ENCODE assay signal across 13 cellular contexts in genomic region chr13:110339975-110340550, GRCh38. TPM values are rescaled to one million over a fixed set of nuclear protein-coding genes. Genes with fewer than 3 reads are reported as not detected.
DNase-seq lines count a peak whose midpoint lies in the region; ATAC-seq and TF ChIP-seq lines count a peak whose summit lies in the region.
"Had no signal": no experiment of that assay in that cellular context is flagged by ENCODE, and none has a peak within 500 bp of the region (broad histone marks: within the 10 kb centered on the region; RNA-seq: fewer than 3 reads in every experiment).

No MANE protein-coding gene starts in this region.

- peaks cover 0 to 38% (median 2%) of the 10 kb centered on the region in 4 donors for H3K4me1 ChIP-seq in Peyer's patch
- H3K4me1 ChIP-seq in fibroblast of lung (ENCODE audit: control insufficient read depth, extremely low read depth, insufficient read depth, low read length), result peaks cover 41% of the 10 kb centered on the region
- H3K4me1 ChIP-seq in trophoblast cell (ENCODE audit: control insufficient read depth in 1 of 2, insufficient read depth in 2 of 2, low read length in 2 of 2), result peaks cover 35 to 45% of the 10 kb centered on the region in 2 experiments
- peaks cover 8% of the 10 kb centered on the region for H3K4me1 ChIP-seq in mesendoderm (ENCODE audit: control insufficient read depth, low read depth, low read length)
- H3K4me1 ChIP-seq: HAP-1 had no signal

- H2BK5ac ChIP-seq in trophoblast cell (ENCODE audit: low read depth, low read length, poor library complexity), result peak overlapping the region; percentile 15
- no peak overlapping the region for H2BK5ac ChIP-seq in mesendoderm (ENCODE audit: low read length)

- H3K4ac ChIP-seq in trophoblast cell (ENCODE audit: low read depth, low read length) (peak overlapping the region; percentile 44), mesendoderm (ENCODE audit: low read depth, low read length) (no peak overlapping the region)

- WGBS in trophoblast cell (ENCODE audit: extremely low coverage, insufficient coverage, insufficient read length), result no CpG with 5 or more reads among the region's 9 CpGs
- no CpG with 5 or more reads among the region's 9 CpGs for WGBS in mesendoderm (ENCODE audit: extremely low coverage, insufficient coverage, low lambda C conversion rate)

- H3K56ac ChIP-seq in mesendoderm (ENCODE audit: low read length), result no peak overlapping the region

- peak overlapping the region; percentile 65 for H3K9ac ChIP-seq in fibroblast of lung (ENCODE audit: insufficient read depth, low read length)
- H3K9ac ChIP-seq in trophoblast cell (ENCODE audit: low read length), result no peak overlapping the region
- H3K9ac ChIP-seq in mesendoderm (ENCODE audit: low read length), result no peak overlapping the region

- peak overlapping the region; percentile 32 for H3K14ac ChIP-seq in trophoblast cell (ENCODE audit: low read length)

- H3K79me1 ChIP-seq in trophoblast cell (ENCODE audit: low read length) (peaks cover 33% of the 10 kb centered on the region), mesendoderm (ENCODE audit: low read length) (peaks cover 14% of the 10 kb centered on the region)

- H4K8ac ChIP-seq in trophoblast cell (ENCODE audit: low read depth, low read length) (no peak overlapping the region), mesendoderm (ENCODE audit: low read depth, low read length) (no peak overlapping the region)

- H3K23ac ChIP-seq in trophoblast cell (ENCODE audit: low read length) (no peak overlapping the region), mesendoderm (ENCODE audit: low read length) (no peak overlapping the region)

- no peaks in the 10 kb centered on the region for H4K20me1 ChIP-seq in fibroblast of lung (ENCODE audit: control insufficient read depth, extremely low read depth, insufficient read depth, low read length)

- H3K18ac ChIP-seq in trophoblast cell (ENCODE audit: low read length), result peak overlapping the region; percentile 58
- H3K18ac ChIP-seq in mesendoderm (ENCODE audit: low read length), result no peak overlapping the region

- peak overlapping the region; percentile 94 for H3K27ac ChIP-seq in AG04450 (ENCODE audit: low read depth, low read length)
- peak overlapping the region; percentile 46 to 86 (median 74) for H3K27ac ChIP-seq in Peyer's patch
- peak overlapping the region; percentile 75 for H3K27ac ChIP-seq in fibroblast of lung (ENCODE audit: insufficient read depth, low read length)
- peak overlapping the region; percentile 71 for H3K27ac ChIP-seq in trophoblast cell (ENCODE audit: low read depth, low read length)
- H3K27ac ChIP-seq in mesendoderm (ENCODE audit: low read depth, low read length), result no peak overlapping the region

- H2BK15ac ChIP-seq in mesendoderm (replicated peaks; ENCODE audit: low read depth), result no peak overlapping the region

- H3K36me3 ChIP-seq in Peyer's patch, result no peaks in the 10 kb centered on the region
- no peaks in the 10 kb centered on the region for H3K36me3 ChIP-seq in fibroblast of lung (ENCODE audit: control insufficient read depth, insufficient read depth, low read length)
- H3K36me3 ChIP-seq in trophoblast cell (ENCODE audit: control insufficient read depth in 1 of 2, insufficient read depth in 2 of 2, low read length in 2 of 2), result peaks cover 12 to 21% of the 10 kb centered on the region in 2 experiments
- H3K36me3 ChIP-seq in mesendoderm (ENCODE audit: control insufficient read depth, insufficient read depth, low read length), result no peaks in the 10 kb centered on the region
- H3K36me3 ChIP-seq: HAP-1 had no signal

- no peak for ATAC-seq in esophagus mucosa

- H3K79me2 ChIP-seq in fibroblast of lung (ENCODE audit: control insufficient read depth, insufficient read depth, low read length), result peaks cover 36% of the 10 kb centered on the region
- H3K79me2 ChIP-seq in trophoblast cell (ENCODE audit: control insufficient read depth, insufficient read depth, low read length, poor library complexity), result peaks cover 6% of the 10 kb centered on the region
- H3K79me2 ChIP-seq in mesendoderm (ENCODE audit: control insufficient read depth, insufficient read depth, low read length), result peaks cover 2% of the 10 kb centered on the region

- intact Hi-C loops in head of caudate nucleus (cut with DNase I), result no loop called here

- peak overlapping the region; percentile 34 for H4K91ac ChIP-seq in trophoblast cell (ENCODE audit: low read depth, low read length)

- H2AFZ ChIP-seq in fibroblast of lung (ENCODE audit: low read length), result no peak overlapping the region
- no peak overlapping the region for H2AFZ ChIP-seq in trophoblast cell (ENCODE audit: insufficient read depth, low read length, poor library complexity)

- peak overlapping the region; percentile 34 for H2BK12ac ChIP-seq in trophoblast cell (ENCODE audit: low read length)

- H4K5ac ChIP-seq in mesendoderm (ENCODE audit: low read length), result no peak overlapping the region

- TF ChIP-seq POLR2A in Peyer's patch (IDR thresholded peaks at IDR 0.05), result no peak

- H3K4me2 ChIP-seq in fibroblast of lung (ENCODE audit: extremely low read depth, insufficient read depth, low read length) (peak overlapping the region; percentile 19), trophoblast cell (ENCODE audit: low read length) (no peak overlapping the region), mesendoderm (ENCODE audit: low read length) (no peak overlapping the region)

- peak overlapping the region; percentile 75 for H2BK120ac ChIP-seq in trophoblast cell (ENCODE audit: insufficient read depth, low read length, poor library complexity)
- H2BK120ac ChIP-seq in mesendoderm (ENCODE audit: low read depth, low read length), result no peak overlapping the region

- H4K12ac ChIP-seq in trophoblast cell (ENCODE audit: low read depth, low read length), result no peak overlapping the region

- DNase-seq in AG04450 (ENCODE audit: low read depth, low spot score), result no peak
- no peak for DNase-seq in Peyer's patch
- no peak for DNase-seq in fibroblast of lung (ENCODE audit: low read depth in 2 of 2)
- no peak for DNase-seq in trophoblast cell
- DNase-seq in mesendoderm, result no peak
- no peak for DNase-seq in AG20443 (ENCODE audit: low spot score)
- DNase-seq in head of caudate nucleus, result no peak
- DNase-seq: COR-L47, MM.1S, NCI-H524 treated with DMSO at 0.1 percent for 48 hours, small intestine had no signal

- H3K4me3 ChIP-seq in AG04450 (ENCODE audit: low read depth, low read length) (no peak overlapping the region), Peyer's patch (no peak overlapping the region), fibroblast of lung (replicated peaks in 1 of 4; ENCODE audit: control extremely low read depth in 1 of 4, insufficient read depth in 1 of 4, low read depth in 3 of 4, low read length in 4 of 4) (no peak overlapping the region), trophoblast cell (ENCODE audit: low read depth, low read length) (no peak overlapping the region), mesendoderm (ENCODE audit: low read length) (no peak overlapping the region)
- H3K4me3 ChIP-seq: HAP-1 had no signal

- H3K27me3 ChIP-seq in AG04450 (ENCODE audit: control insufficient read depth, insufficient read depth, low read length) (no peaks in the 10 kb centered on the region), Peyer's patch (no peaks in the 10 kb centered on the region), fibroblast of lung (ENCODE audit: control insufficient read depth, insufficient read depth, low read length) (no peaks in the 10 kb centered on the region), trophoblast cell (ENCODE audit: insufficient read depth, low read length) (no peaks in the 10 kb centered on the region), mesendoderm (ENCODE audit: insufficient read depth, low read length, poor library complexity) (no peaks in the 10 kb centered on the region)

- POLR2A ChIA-PET in AG04450 (lab: Yijun Ruan, JAX), result interaction anchor here (1.1 to 2.0 kb wide), 4 partner anchors 10 to 72 kb away, joined by 3 to 5 read pairs (median 4); partner anchors contain the start of gene COL4A1

- H2AK5ac ChIP-seq in trophoblast cell (ENCODE audit: low read length), result no peak overlapping the region
- no peak overlapping the region for H2AK5ac ChIP-seq in mesendoderm (ENCODE audit: low read length)

- H3K9me3 ChIP-seq in AG04450 (ENCODE audit: control insufficient read depth, insufficient read depth, low read length) (no peaks in the 10 kb centered on the region; the same call in 1 of the 2 replicates), Peyer's patch (no peaks in the 10 kb centered on the region), fibroblast of lung (ENCODE audit: control insufficient read depth, insufficient read depth, low read depth, low read length) (no peaks in the 10 kb centered on the region), trophoblast cell (ENCODE audit: insufficient read depth, low read depth, low read length) (peaks cover 1% of the 10 kb centered on the region)
- H3K9me3 ChIP-seq: HAP-1 had no signal

- no peak for TF ChIP-seq CTCF in AG04450 (IDR thresholded peaks at IDR 0.05; ENCODE audit: low read depth, low read length)
- TF ChIP-seq CTCF in Peyer's patch (IDR thresholded peaks at IDR 0.05), result no peak
- no peak for TF ChIP-seq CTCF in fibroblast of lung (conservative IDR thresholded peaks at IDR 0.05 in 1 of 2, IDR thresholded peaks at IDR 0.05 in 1 of 2; ENCODE audit: low read depth in 1 of 2, low read length in 2 of 2)

- CTCF ChIA-PET in AG04450 (lab: Charles Lee), result interaction anchor here (1.1 kb wide), 1 partner anchor 32 kb away, joined by 3 read pairs; no protein-coding TSS in a partner anchor

RNA-seq across cellular contexts. Expression of gene COL4A2, which starts 33.0 kb away (rescaled TPM):
- polyA plus RNA-seq in AG04450 (2011; rRNA removed), result 208 and 248 TPM in 2 replicates
- 167 and 215 TPM in 2 replicates for polyA minus RNA-seq in AG04450 (2011; rRNA and poly(A)+ RNA removed)
- 100 to 1,000 TPM in 2 of 4 donors, 10 to 100 TPM in 2; 56.6 to 139 (median 89.1) TPM for total RNA-seq in Peyer's patch
- total RNA-seq in fibroblast of lung, result 93.1 and 123 TPM in 2 replicates
- 43.8 and 463 TPM in 2 replicates for polyA plus RNA-seq in fibroblast of lung
- 52.1 and 712 TPM in 2 replicates for polyA plus RNA-seq in fibroblast of lung (2012)
- 56.9 and 841 TPM in 2 replicates for polyA minus RNA-seq in fibroblast of lung (ENCODE audit: low replicate concordance)
- polyA plus RNA-seq in trophoblast cell (2013), result 769 and 825 TPM in 2 replicates
- total RNA-seq in esophagus mucosa, result 30.8 TPM
- 32.1 TPM for polyA plus RNA-seq in mesendoderm (2013, experiment 1 of 2)
- polyA plus RNA-seq in mesendoderm (2013, experiment 2 of 2), result 31.1 TPM

RNA-seq across cellular contexts. Expression of gene COL4A1, which starts 33.1 kb away (rescaled TPM):
- polyA plus RNA-seq in AG04450 (2011; rRNA removed) (206 and 210 TPM in 2 replicates), fibroblast of lung (18.4 and 607 TPM in 2 replicates)
- 207 and 224 TPM in 2 replicates for polyA minus RNA-seq in AG04450 (2011; rRNA and poly(A)+ RNA removed)
- total RNA-seq in Peyer's patch (10 to 100 TPM; 28.0 to 69.3 (median 36.3) TPM), fibroblast of lung (34.0 and 57.5 TPM in 2 replicates), esophagus mucosa (27.5 TPM)
- polyA plus RNA-seq in fibroblast of lung (2012), result 19.5 and 691 TPM in 2 replicates
- 30.9 and 567 TPM in 2 replicates for polyA minus RNA-seq in fibroblast of lung (ENCODE audit: low replicate concordance)
- 445 and 497 TPM in 2 replicates for polyA plus RNA-seq in trophoblast cell (2013)
- 28.0 TPM for polyA plus RNA-seq in mesendoderm (2013, experiment 1 of 2)
- 29.2 TPM for polyA plus RNA-seq in mesendoderm (2013, experiment 2 of 2)
